In genomic region chr3:185847506-185847905, GRCh38 we compare ENCODE assay signal across 24 cellular contexts.
"Had no signal": no experiment of that assay in that cellular context is flagged by ENCODE, and none has a peak within 500 bp of the region (broad histone marks: within the 10 kb centered on the region; RNA-seq: fewer than 3 reads in every experiment).

No MANE protein-coding gene starts in this region.

- H3K27me3 ChIP-seq: ascending aorta, brain microvascular endothelial cell, gastrocnemius medialis, sigmoid colon, testis, uterus had no signal

- H3K9me3 ChIP-seq: ascending aorta, gastrocnemius medialis, sigmoid colon, testis, uterus had no signal

- H3K4me3 ChIP-seq: ascending aorta, gastrocnemius medialis, sigmoid colon, smooth muscle cell, testis, uterus had no signal

- ATAC-seq: activated CD8-positive, alpha-beta T cell treated with anti-CD3 and anti-CD28 coated beads, Interleukin-2, amount 10 ng/mL, durations not matched to agents 7 days and 5 days; gastrocnemius medialis; left ventricle myocardium superior; natural killer cell treated with Interleukin-12 subunit alpha and Interleukin-12 subunit beta and Interleukin-15 and Interleukin-18, amount 100 ng/mL, for 72 hours; stimulated activated naive B cell treated with anti-CD40 and anti-IgM and Interleukin-4, amounts not matched to agents 10 μg/mL and 1 μg/mL and 100 μg/mL, for 72 hours had no signal

- DNase-seq: activated CD4-positive, alpha-beta T cell treated with anti-CD3 and anti-CD28 coated beads for 1 hour; activated CD4-positive, alpha-beta T cell treated with anti-CD3 and anti-CD28 coated beads, Interleukin-2, amount 50 U/mL, for 1 hour; activated CD8-positive, alpha-beta T cell treated with anti-CD3 and anti-CD28 coated beads, Interleukin-2, amount 10 ng/mL, durations not matched to agents 7 days and 5 days; activated gamma-delta T cell; brain microvascular endothelial cell; central memory CD4-positive, alpha-beta T cell; dermis blood vessel endothelial cell; effector CD8-positive, alpha-beta T cell; erythroblast; gastrocnemius medialis; hippocampal formation; left ventricle myocardium superior; occipital lobe; sigmoid colon; stimulated activated CD4-positive, alpha-beta T cell treated with anti-CD3 and anti-CD28 coated beads, Interleukin-15, amount 100 ng/mL, for 24 hours; stimulated activated CD4-positive, alpha-beta T cell treated with anti-CD3 and anti-CD28 coated beads, Interleukin-2, amount 100 ng/mL, for 48 hours; stimulated activated CD8-positive, alpha-beta memory T cell treated with anti-CD3 and anti-CD28 coated beads, Interleukin-4, amount 100 ng/mL, for 48 hours; stimulated activated naive B cell treated with anti-CD40 and anti-IgM and Interleukin-4, amounts not matched to agents 10 μg/mL and 1 μg/mL and 100 μg/mL, for 72 hours; testis; trophoblast cell; uterus had no signal

- H3K4me1 ChIP-seq: ascending aorta, gastrocnemius medialis, sigmoid colon, testis, uterus had no signal

- H3K27ac ChIP-seq: ascending aorta, brain microvascular endothelial cell, gastrocnemius medialis, sigmoid colon, testis, uterus had no signal

- H3K36me3 ChIP-seq: ascending aorta, brain microvascular endothelial cell, gastrocnemius medialis, sigmoid colon, uterus had no signal

- H3K4me2 ChIP-seq: smooth muscle cell had no signal
